ENCODE assay signal across 8 cellular contexts in genomic region chr10:61752111-61753011, GRCh38.
A peak's percentile ranks its signal among the peaks of the same experiment; 100 is the strongest.
DNase-seq lines count a peak whose midpoint lies in the region; ATAC-seq and TF ChIP-seq lines count a peak whose summit lies in the region.

No MANE protein-coding gene starts in this region.

- no peak for TF ChIP-seq CTCF in coronary artery (IDR thresholded peaks at IDR 0.05)

- intact Hi-C loops in activated CD4-positive, alpha-beta T cell treated with anti-CD3 and anti-CD28 coated beads, Interleukin-2, amount 10 ng/mL, durations not matched to agents 24 days and 14 days (cut with micrococcal nuclease): loop anchor here (2.0 to 5.0 kb wide), 5 partner anchors 14 to 500 kb away; partner anchors contain the start of gene ARID5B

- no peak overlapping the region for H3K27ac ChIP-seq in coronary artery

- peak overlapping the region; percentile 81 for H3K27ac Mint-ChIP-seq in activated CD4-positive, alpha-beta T cell treated with anti-CD3 and anti-CD28 coated beads, Interleukin-2, amount 10 ng/mL, durations not matched to agents 24 days and 14 days
- H3K27ac Mint-ChIP-seq in activated CD4-positive, alpha-beta memory T cell treated with anti-CD3 and anti-CD28 coated beads, Interleukin-2, amount 10 ng/mL, durations not matched to agents 7 days and 5 days: peak overlapping the region; percentile 89

- DNase-seq in activated CD4-positive, alpha-beta T cell treated with anti-CD3 and anti-CD28 coated beads, Interleukin-2, amount 10 ng/mL, durations not matched to agents 24 days and 14 days: no peak
- no peak for DNase-seq in activated CD4-positive, alpha-beta T cell treated with anti-CD3 and anti-CD28 coated beads, Interleukin-2, amount 50 U/mL, for 48 hours
- DNase-seq in activated CD4-positive, alpha-beta memory T cell treated with anti-CD3 and anti-CD28 coated beads, Interleukin-2, amount 10 ng/mL, durations not matched to agents 7 days and 5 days: peak; percentile 18
- DNase-seq in left kidney (ENCODE audit: low read depth, low spot score) (peak; percentile 60), coronary artery (ENCODE audit: low spot score) (no peak), NCI-H1694 treated with DMSO at 0.1 percent for 48 hours (lab: John Stamatoyannopoulos, UW) (no peak)

- peak overlapping the region; percentile 41 for H3K4me3 Mint-ChIP-seq in activated CD4-positive, alpha-beta T cell treated with anti-CD3 and anti-CD28 coated beads, Interleukin-2, amount 10 ng/mL, durations not matched to agents 24 days and 14 days
- H3K4me3 Mint-ChIP-seq in activated CD4-positive, alpha-beta memory T cell treated with anti-CD3 and anti-CD28 coated beads, Interleukin-2, amount 10 ng/mL, durations not matched to agents 7 days and 5 days: no peak overlapping the region

- H3K9me3 Mint-ChIP-seq in activated CD4-positive, alpha-beta T cell treated with anti-CD3 and anti-CD28 coated beads, Interleukin-2, amount 10 ng/mL, durations not matched to agents 24 days and 14 days: no peaks in the 10 kb centered on the region
- H3K9me3 Mint-ChIP-seq in activated CD4-positive, alpha-beta memory T cell treated with anti-CD3 and anti-CD28 coated beads, Interleukin-2, amount 10 ng/mL, durations not matched to agents 7 days and 5 days: no peaks in the 10 kb centered on the region

- POLR2A ChIA-PET in activated CD4-positive, alpha-beta memory T cell treated with anti-CD3 and anti-CD28 coated beads, Interleukin-2, amount 10 ng/mL, durations not matched to agents 7 days and 5 days (lab: Charles Lee): interaction anchor here (0.6 to 4.7 kb wide), 14 partner anchors 9 to 330 kb away, joined by 3 to 57 read pairs (median 5); partner anchors contain the start of gene ARID5B

- CTCF ChIA-PET in activated CD4-positive, alpha-beta memory T cell treated with anti-CD3 and anti-CD28 coated beads, Interleukin-2, amount 10 ng/mL, durations not matched to agents 7 days and 5 days (lab: Charles Lee): interaction anchor here (0.7 to 4.5 kb wide), 14 partner anchors 10 to 517 kb away, joined by 3 to 75 read pairs (median 6); no protein-coding TSS in a partner anchor

- peak; percentile 54 for ATAC-seq in HG03139 (IDR thresholded peaks at IDR 0.05; ENCODE audit: unreplicated experiment)
- ATAC-seq in HG02870 (IDR thresholded peaks at IDR 0.05; ENCODE audit: unreplicated experiment): no peak

- H3K27me3 Mint-ChIP-seq in activated CD4-positive, alpha-beta T cell treated with anti-CD3 and anti-CD28 coated beads, Interleukin-2, amount 10 ng/mL, durations not matched to agents 24 days and 14 days: no peaks in the 10 kb centered on the region
- H3K27me3 Mint-ChIP-seq in activated CD4-positive, alpha-beta memory T cell treated with anti-CD3 and anti-CD28 coated beads, Interleukin-2, amount 10 ng/mL, durations not matched to agents 7 days and 5 days: no peaks in the 10 kb centered on the region

- H3K4me1 Mint-ChIP-seq in activated CD4-positive, alpha-beta T cell treated with anti-CD3 and anti-CD28 coated beads, Interleukin-2, amount 10 ng/mL, durations not matched to agents 24 days and 14 days: peaks cover 25% of the 10 kb centered on the region
- peaks cover 31% of the 10 kb centered on the region for H3K4me1 Mint-ChIP-seq in activated CD4-positive, alpha-beta memory T cell treated with anti-CD3 and anti-CD28 coated beads, Interleukin-2, amount 10 ng/mL, durations not matched to agents 7 days and 5 days

- no peak overlapping the region for H3K4me3 ChIP-seq in coronary artery

- no peaks in the 10 kb centered on the region for H3K36me3 Mint-ChIP-seq in activated CD4-positive, alpha-beta T cell treated with anti-CD3 and anti-CD28 coated beads, Interleukin-2, amount 10 ng/mL, durations not matched to agents 24 days and 14 days (ENCODE audit: low read depth)
- H3K36me3 Mint-ChIP-seq in activated CD4-positive, alpha-beta memory T cell treated with anti-CD3 and anti-CD28 coated beads, Interleukin-2, amount 10 ng/mL, durations not matched to agents 7 days and 5 days (ENCODE audit: low read depth): peaks cover 5% of the 10 kb centered on the region

Comparison
In these comparisons a context has a peak if more than half of its experiments do, and no peak if none do; other contexts are left out.
1. DNase-seq: peak in activated CD4-positive, alpha-beta memory T cell treated with anti-CD3 and anti-CD28 coated beads, Interleukin-2, amount 10 ng/mL, durations not matched to agents 7 days and 5 days (single experiment) and left kidney (single experiment); none in activated CD4-positive, alpha-beta T cell treated with anti-CD3 and anti-CD28 coated beads, Interleukin-2, amount 10 ng/mL, durations not matched to agents 24 days and 14 days (single experiment), activated CD4-positive, alpha-beta T cell treated with anti-CD3 and anti-CD28 coated beads, Interleukin-2, amount 50 U/mL, for 48 hours (0 of 2), coronary artery (single experiment) and NCI-H1694 treated with DMSO at 0.1 percent for 48 hours (single experiment).